In the genomic region with DNA sequence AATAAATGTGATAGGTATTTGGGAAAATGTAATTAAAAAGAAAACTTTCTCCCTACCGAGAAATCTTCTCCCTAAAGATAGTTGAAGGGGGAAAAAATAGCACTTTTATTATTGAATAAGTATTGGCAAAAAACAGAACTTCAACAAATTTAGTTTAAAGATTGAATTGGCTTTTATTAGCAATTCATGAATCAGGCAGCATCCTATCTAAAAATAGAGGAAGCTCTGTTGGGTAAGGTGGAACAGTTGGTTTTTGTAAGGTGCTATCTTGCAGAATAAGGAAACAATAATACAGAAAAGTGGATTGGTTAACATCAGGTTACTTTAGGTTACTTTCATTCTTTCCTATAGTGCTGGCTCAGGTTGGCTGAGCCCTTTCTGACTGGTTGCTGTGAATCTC, we compare ENCODE assay signal across 24 cellular contexts.
"Had no signal": no experiment of that assay in that cellular context is flagged by ENCODE, and none has a peak within 500 bp of the region (broad histone marks: within the 10 kb centered on the region; RNA-seq: fewer than 3 reads in every experiment).

No MANE protein-coding gene starts in this region.

- H3K27ac ChIP-seq: stomach, suprapubic skin, testis, thoracic aorta, thyroid gland, tibial artery, tibial nerve, transverse colon, upper lobe of left lung, upper lobe of right lung, uterus, vagina had no signal

- H3K36me3 ChIP-seq: stomach, suprapubic skin, thoracic aorta, thyroid gland, tibial artery, tibial nerve, transverse colon, upper lobe of left lung, upper lobe of right lung, uterus, vagina had no signal

- H3K4me3 ChIP-seq: stomach, suprapubic skin, testis, thoracic aorta, thyroid gland, tibial artery, tibial nerve, transverse colon, upper lobe of left lung, upper lobe of right lung, uterus, vagina had no signal

- H3K4me1 ChIP-seq: stomach, suprapubic skin, testis, thyroid gland, tibial artery, transverse colon, upper lobe of left lung, upper lobe of right lung, uterus, vagina had no signal

- H3K9me3 ChIP-seq: stomach, suprapubic skin, testis, thoracic aorta, thyroid gland, tibial artery, tibial nerve, transverse colon, upper lobe of left lung, upper lobe of right lung, uterus, vagina had no signal

- DNase-seq: stimulated activated CD4-positive, alpha-beta T cell treated with anti-CD3 and anti-CD28 coated beads, Interleukin-2, amount 100 ng/mL, for 48 hours; stimulated activated CD4-positive, alpha-beta T cell treated with anti-CD3 and anti-CD28 coated beads, Interleukin-4, amount 100 ng/mL, for 1 hour; stimulated activated CD4-positive, alpha-beta T cell treated with anti-CD3 and anti-CD28 coated beads, Interleukin-4, amount 100 ng/mL, for 24 hours; stimulated activated CD4-positive, alpha-beta T cell treated with anti-CD3 and anti-CD28 coated beads, Interleukin-4, amount 100 ng/mL, for 4 hours; stimulated activated CD8-positive, alpha-beta memory T cell treated with anti-CD3 and anti-CD28 coated beads, Interleukin-4, amount 100 ng/mL, for 48 hours; stimulated activated naive B cell treated with anti-CD40 and anti-IgM and Interleukin-4, amounts not matched to agents 10 μg/mL and 1 μg/mL and 100 μg/mL, for 72 hours; stimulated activated naive CD4-positive, alpha-beta T cell; stimulated activated naive CD4-positive, alpha-beta T cell treated with Interleukin-2 at 50 U/mL for 16 hours; stimulated activated naive CD8-positive, alpha-beta T cell treated with anti-CD3 and anti-CD28 coated beads, Interleukin-15, amount 100 ng/mL, for 72 hours; stimulated activated naive CD8-positive, alpha-beta T cell treated with anti-CD3 and anti-CD28 coated beads, Interleukin-15, Interleukin-2, amounts not matched to agents 100 U/mL and 50 U/mL, for 24 hours; stomach; substantia nigra; testis; thyroid gland; tibial artery; transverse colon; trophoblast cell; upper lobe of left lung; upper lobe of right lung; uterus had no signal
